Comparison of ENCODE assay signal across 10 cellular contexts in the genomic region with DNA sequence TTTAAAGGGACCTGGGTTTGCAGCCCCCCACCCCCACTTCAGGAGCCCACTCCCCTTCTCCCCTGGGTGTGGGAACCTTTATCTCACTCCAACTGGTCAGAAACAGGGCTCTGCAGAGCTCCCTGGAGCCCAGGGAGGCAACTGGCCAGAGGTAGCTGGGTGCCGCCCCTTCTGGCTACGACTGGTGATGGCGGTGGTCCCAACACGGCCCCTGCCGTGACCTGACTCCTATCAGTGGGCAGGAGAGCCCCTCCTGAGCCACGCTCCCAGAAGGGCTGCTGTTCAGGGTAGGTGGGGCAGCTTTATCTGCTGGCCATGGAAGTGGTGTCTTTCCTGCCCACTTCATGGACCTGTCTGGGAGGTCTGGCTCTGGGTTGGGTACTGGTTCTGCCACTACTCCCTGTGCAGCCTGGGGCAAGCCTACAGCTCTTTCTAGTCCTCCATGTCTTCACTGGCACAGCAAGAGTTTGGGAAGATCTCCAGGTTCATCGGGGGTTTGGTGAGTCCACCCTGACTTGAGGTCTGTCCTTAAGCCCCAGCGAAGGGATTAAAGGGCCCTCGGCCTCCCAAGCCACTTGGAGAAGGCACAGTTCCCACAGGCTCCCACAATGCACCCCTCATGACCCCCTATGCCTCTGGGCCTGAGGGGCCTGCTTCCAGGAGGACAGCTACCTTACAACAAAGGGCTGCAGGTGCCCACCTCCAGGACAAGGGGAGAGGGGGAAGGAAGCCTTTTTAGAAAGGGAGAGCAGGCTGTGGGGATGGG. TPM values are rescaled to one million over a fixed set of nuclear protein-coding genes. Genes with fewer than 3 reads are reported as not detected.
DNase-seq lines count a peak whose midpoint lies in the region; ATAC-seq, FAIRE-seq and TF ChIP-seq lines count a peak whose summit lies in the region.
"Had no signal": no experiment of that assay in that cellular context is flagged by ENCODE, and none has a peak within 500 bp of the region (broad histone marks: within the 10 kb centered on the region; RNA-seq: fewer than 3 reads in every experiment).

No MANE protein-coding gene starts in this region.

- no peaks in the 10 kb centered on the region for H3K36me3 ChIP-seq in HCT116 (ENCODE audit: control insufficient read depth in 1 of 2, insufficient read depth in 2 of 2, low read length in 2 of 2)
- H3K36me3 ChIP-seq in K562 (ENCODE audit: control insufficient read depth, insufficient read depth, low read length): no peaks in the 10 kb centered on the region
- H3K36me3 ChIP-seq in HepG2 (replicated peaks in 1 of 2; ENCODE audit: control insufficient read depth in 1 of 2, insufficient read depth in 2 of 2, low read length in 2 of 2): no peaks in the 10 kb centered on the region
- H3K36me3 ChIP-seq in spleen: peaks cover 0 to 17% (median 0%) of the 10 kb centered on the region in 6 donors

- POLR2A ChIA-PET in HCT116 (lab: Charles Lee): no interaction called here
- POLR2A ChIA-PET in K562 (lab: Yijun Ruan, JAX): interaction anchor here (0.6 to 2.8 kb wide), 10 partner anchors 10 to 252 kb away, joined by 3 to 10 read pairs (median 3); no protein-coding TSS in a partner anchor
- POLR2A ChIA-PET in HepG2 (lab: Yijun Ruan, JAX): interaction anchor here (2.5 to 2.8 kb wide), 2 partner anchors 11 to 13 kb away, joined by 12 to 13 read pairs; no protein-coding TSS in a partner anchor

- H3K9me3 ChIP-seq in HCT116 (ENCODE audit: control insufficient read depth in 1 of 2, insufficient read depth in 1 of 2, low read depth in 1 of 2, low read length in 2 of 2) (no peaks in the 10 kb centered on the region), K562 (replicated peaks; ENCODE audit: control insufficient read depth, insufficient read depth, low read depth, low read length) (no peaks in the 10 kb centered on the region), HepG2 (ENCODE audit: low read length) (no peaks in the 10 kb centered on the region), spleen (no peaks in the 10 kb centered on the region)

- H3K27me3 ChIP-seq in HCT116 (ENCODE audit: insufficient read depth, low read length) (no peaks in the 10 kb centered on the region), K562 (ENCODE audit: control insufficient read depth in 2 of 2, insufficient read depth in 2 of 2, low read length in 2 of 2) (no peaks in the 10 kb centered on the region), HepG2 (ENCODE audit: control insufficient read depth in 1 of 2, insufficient read depth in 2 of 2, low read length in 2 of 2) (no peaks in the 10 kb centered on the region; a peak in 2 of 5 replicates), spleen (replicated peaks in 1 of 7) (no peaks in the 10 kb centered on the region)

- WGBS in K562 (ENCODE audit: insufficient coverage, low coverage, missing lambda C conversion rate): 32% methylated on average over 4 of the region's 9 CpGs
- WGBS in HepG2 (ENCODE audit: low lambda C conversion rate): 31% methylated on average over 5 of the region's 9 CpGs
- WGBS in spleen, 5 donors: 73 to 100% (median 83%) methylated on average over 3 to 9 of the region's 9 CpGs

- no peak overlapping the region for H3K4me2 ChIP-seq in HCT116 (ENCODE audit: low read length)
- 0 out of 2 replicates have a peak overlapping the region, but pooled peaks have one; percentile 28 for H3K4me2 ChIP-seq in K562 (ENCODE audit: insufficient read depth, low read length)
- peak overlapping the region; percentile 97 for H3K4me2 ChIP-seq in HepG2 (ENCODE audit: low read depth, low read length)

- TF ChIP-seq EP300 in K562 (IDR thresholded peaks at IDR 0.05; ENCODE audit: low read length): no peak
- no peak for TF ChIP-seq EP300 in HepG2 (IDR thresholded peaks at IDR 0.05; ENCODE audit: low read depth in 2 of 2, low read length in 2 of 2)
- TF ChIP-seq EP300 in HepG2 (CRISPR knock-in tag; IDR thresholded peaks at IDR 0.05; ENCODE audit: borderline replicate concordance): no peak

- H3K79me2 ChIP-seq in HCT116 (ENCODE audit: insufficient read depth, low read length) (peaks cover 6% of the 10 kb centered on the region; the same call in 1 of the 2 replicates), K562 (ENCODE audit: control insufficient read depth, insufficient read depth, low read length) (peaks cover 28% of the 10 kb centered on the region), HepG2 (ENCODE audit: insufficient read depth, low read length) (peaks cover 2% of the 10 kb centered on the region)

- RAD21 ChIA-PET in HCT116 (lab: Charles Lee; ENCODE audit: low non-redundant PET in 1 of 2, low total read pairs in 2 of 2, uncharacterized antibody in 2 of 2, unreplicated experiment in 2 of 2): no interaction called here

- no peak for DNase-seq in HCT116 (ENCODE audit: low read depth, low spot score)
- DNase-seq in K562 (ENCODE audit: extremely low read depth in 1 of 4, low spot score in 3 of 4): no peak
- DNase-seq in HepG2 (ENCODE audit: low spot score): no peak
- DNase-seq in spleen: no peak
- no peak for DNase-seq in activated T-cell treated with anti-CD3 and anti-CD28 coated beads, Interleukin-2, amount 50 U/mL, for 1 hour
- no peak for DNase-seq in NCI-H1694 (lab: John Stamatoyannopoulos, UW)
- DNase-seq: COR-L47, NCI-H1930 had no signal

- CTCF ChIA-PET in HCT116 (lab: Charles Lee) (no interaction called here), K562 (lab: Yijun Ruan, JAX; ENCODE audit: low intra/inter-chr PET ratio) (no interaction called here), HepG2 (lab: Yijun Ruan, JAX; ENCODE audit: low intra/inter-chr PET ratio, low total read pairs) (no interaction called here)

- H4K20me1 ChIP-seq in HCT116 (ENCODE audit: insufficient read depth) (no peaks in the 10 kb centered on the region), K562 (replicated peaks; ENCODE audit: control insufficient read depth, insufficient read depth, low read length) (0 out of 2 replicates have a peak, but pooled peaks cover 3% of the 10 kb centered on the region), HepG2 (ENCODE audit: insufficient read depth, low read length) (no peaks in the 10 kb centered on the region)

- no peak overlapping the region for H2AFZ ChIP-seq in HCT116 (ENCODE audit: low read depth, low read length, poor library complexity, severe bottlenecking)
- H2AFZ ChIP-seq in K562 (ENCODE audit: low read depth, low read length): peak overlapping the region; percentile 54; the same call in 1 of the 2 replicates
- H2AFZ ChIP-seq in HepG2 (ENCODE audit: low read length): no peak overlapping the region

- H3K9ac ChIP-seq in HCT116 (ENCODE audit: low read length) (no peak overlapping the region), K562 (ENCODE audit: insufficient read depth in 1 of 2, low read depth in 2 of 2, low read length in 2 of 2) (peak overlapping the region; percentile 96 to 99; a peak in 3 of 4 replicates), HepG2 (ENCODE audit: insufficient read depth, low read depth, low read length) (no peak overlapping the region; the same call in 1 of the 2 replicates)

- H3K4me3 ChIP-seq in HCT116 (replicated peaks in 1 of 2; ENCODE audit: low read depth in 1 of 2, low read length in 2 of 2) (no peak overlapping the region), K562 (no peak overlapping the region), HepG2 (replicated peaks in 1 of 3; ENCODE audit: insufficient read depth in 1 of 3, low read depth in 2 of 3, low read length in 3 of 3) (peak overlapping the region in 1 of 3 experiments; percentile 34; a peak in 1 of 6 replicates), spleen (no peak overlapping the region)

- H3K4me1 ChIP-seq in HCT116 (ENCODE audit: control insufficient read depth in 1 of 2, insufficient read depth in 2 of 2, low read length in 2 of 2) (peaks cover 49 to 58% of the 10 kb centered on the region in 2 experiments), K562 (replicated peaks in 1 of 2; ENCODE audit: control insufficient read depth in 2 of 2, insufficient read depth in 2 of 2, low read length in 2 of 2) (peaks cover 41 to 82% of the 10 kb centered on the region in 2 experiments), HepG2 (ENCODE audit: insufficient read depth, low read length) (peaks cover 69% of the 10 kb centered on the region), spleen (peaks cover 39 to 64% (median 49%) of the 10 kb centered on the region in 6 donors)

- intact Hi-C loops in HCT116 (cut with micrococcal nuclease) (no loop called here), K562 (cut with micrococcal nuclease) (no loop called here), HepG2 (cut with micrococcal nuclease; ENCODE audit: unreplicated experiment) (no loop called here), spleen (cut with DNase I; ENCODE audit: low total_unique reads) (no loop called here)

- BruUV-seq in HCT116 (replicated peaks; lab: Mats Ljungman, UMichigan): no TSS peak
- BruUV-seq in K562 (replicated peaks; lab: Mats Ljungman, UMichigan): no TSS peak
- BruUV-seq in HepG2 (replicated peaks; lab: Mats Ljungman, UMichigan): no TSS peak

- in situ Hi-C loops in K562 (cut with MboI): no loop called here
- in situ Hi-C loops in HepG2 (cut with HindIII; ENCODE audit: extremely low pct_ligation_motif_present, low pct_unique_long_range_greater_than_20kb): no loop called here

- TF ChIP-seq CTCF in HCT116 (IDR thresholded peaks at IDR 0.05 in 2 of 3, conservative IDR thresholded peaks at IDR 0.05 in 1 of 3; ENCODE audit: borderline replicate concordance in 1 of 3, insufficient read depth in 1 of 3, low read depth in 2 of 3, low read length in 2 of 3) (no peak), K562 (IDR thresholded peaks at IDR 0.05 in 2 of 3, conservative IDR thresholded peaks at IDR 0.05 in 1 of 3; ENCODE audit: insufficient read depth in 2 of 3, low read depth in 1 of 3, low read length in 3 of 3) (no peak), HepG2 (CRISPR knock-in tag; IDR thresholded peaks at IDR 0.05) (no peak), spleen (IDR thresholded peaks at IDR 0.05 in 8 of 11, conservative IDR thresholded peaks at IDR 0.05 in 3 of 11) (no peak)

- no peaks in the 10 kb centered on the region for H3K9me2 ChIP-seq in HCT116 (ENCODE audit: insufficient read depth)

- no peak for FAIRE-seq in K562 (lab: Jason Lieb, UNC)
- no peak for FAIRE-seq in HepG2 (lab: Jason Lieb, UNC)

- peak overlapping the region; percentile 98; the same call in 1 of the 2 replicates for H3K27ac ChIP-seq in HCT116 (ENCODE audit: low read depth, low read length)
- peak overlapping the region; percentile 100 for H3K27ac ChIP-seq in K562 (ENCODE audit: extremely low read depth, low read depth, low read length)
- no peak overlapping the region for H3K27ac ChIP-seq in HepG2 (ENCODE audit: extremely low read length, insufficient read depth, low read length)
- peak overlapping the region in 7 of 8 donors; percentile 94 to 99 (median 98) for H3K27ac ChIP-seq in spleen

- H3K9me1 ChIP-seq in K562 (ENCODE audit: control insufficient read depth, insufficient read depth, low read length): no peaks in the 10 kb centered on the region

- TF ChIP-seq POLR2A in HCT116 (IDR thresholded peaks at IDR 0.05; ENCODE audit: borderline replicate concordance, extremely low read depth, insufficient read depth, insufficient read length) (no peak), K562 (conservative IDR thresholded peaks at IDR 0.05) (no peak), HepG2 (IDR thresholded peaks at IDR 0.05; ENCODE audit: insufficient read depth in 1 of 2, low read depth in 2 of 2, low read length in 2 of 2) (no peak), spleen (IDR thresholded peaks at IDR 0.05) (no peak)

- no peak for ATAC-seq in HCT116
- no peak for ATAC-seq in K562
- no peak for ATAC-seq in HepG2
- no peak for ATAC-seq in HG03280 (IDR thresholded peaks at IDR 0.05; ENCODE audit: unreplicated experiment)
- no peak for ATAC-seq in GM21825 (IDR thresholded peaks at IDR 0.05; ENCODE audit: unreplicated experiment)

- TF ChIP-seq RAD21 in HCT116 (IDR thresholded peaks at IDR 0.05; ENCODE audit: low read depth) (no peak), K562 (CRISPR knock-in tag; conservative IDR thresholded peaks at IDR 0.05 in 1 of 2, IDR thresholded peaks at IDR 0.05 in 1 of 2) (no peak), HepG2 (CRISPR knock-in tag; IDR thresholded peaks at IDR 0.05) (no peak)

RNA-seq across cellular contexts. Expression of a gene that starts 5.5 kb away (rescaled TPM):
- total RNA-seq in HCT116 (2021; ENCODE audit: unreplicated experiment) (298 TPM), K562 (2014; rRNA removed) (69.4 and 80.7 TPM in 2 replicates), K562 (2014; rRNA removed; fragmentation: Illumina TruSeq; extraction: Trizol) (28.6 and 31.2 TPM in 2 replicates), K562 (2015; rRNA removed; fragmentation: Illumina TruSeq; extraction: Trizol) (69.5 and 69.7 TPM in 2 replicates), K562 (2021) (134 and 169 TPM in 2 replicates), HepG2 (2016; rRNA removed; fragmentation: Illumina TruSeq; extraction: Trizol) (12.6 and 34.3 TPM in 2 replicates), spleen (10 to 100 TPM; 35.4 to 74.8 (median 56.7) TPM)
- polyA plus RNA-seq in HCT116 (2012): 252 and 301 TPM in 2 replicates
- total RNA-seq in K562 (2011; cell fraction: chromatin; rRNA removed; ENCODE audit: low replicate concordance): 392 and 1,233 TPM in 2 replicates
- total RNA-seq in K562 (2011; cell fraction: nucleolus; rRNA removed): 729 and 820 TPM in 2 replicates
- total RNA-seq in K562 (2011; cell fraction: nucleoplasm; rRNA removed): 484 and 520 TPM in 2 replicates
- polyA plus RNA-seq in K562 (2011; rRNA removed) (35.6 and 140 TPM in 2 replicates), K562 (2014; fragmentation: Illumina TruSeq; extraction: Trizol) (98.4 and 117 TPM in 2 replicates), K562 (2014; fragmentation: Nextera tagmentation; extraction: Ambion mirVana) (1 to 10 TPM; 1.6 to 1.7 TPM), K562 (2014; rRNA removed) (90.3 and 91.1 TPM in 2 replicates), HepG2 (2011; rRNA removed) (38.0 and 57.5 TPM in 2 replicates), spleen (10 to 100 TPM; 25.0 to 38.2 (median 33.7) TPM)
- 54.3 and 84.0 TPM in 2 replicates for polyA plus RNA-seq in K562 (2011; cell fraction: cytosol; rRNA removed)
- 590 and 682 TPM in 2 replicates for polyA plus RNA-seq in K562 (2011; cell fraction: nucleus; rRNA removed)
- 162 and 169 TPM in 2 replicates for polyA plus RNA-seq in K562 (2012)
- polyA minus RNA-seq in K562 (2011; rRNA and poly(A)+ RNA removed): 33.6 and 42.1 TPM in 2 replicates
- polyA minus RNA-seq in K562 (2011; cell fraction: cytosol; rRNA and poly(A)+ RNA removed): 133 and 177 TPM in 2 replicates
- 150 and 229 TPM in 2 replicates for polyA minus RNA-seq in K562 (2011; cell fraction: nucleus; rRNA and poly(A)+ RNA removed)
- 17.8 and 21.9 TPM in 2 replicates for total RNA-seq in HepG2 (2016; cell fraction: cytosol; rRNA removed; fragmentation: Illumina TruSeq; extraction: Trizol; ENCODE audit: low read depth)
- total RNA-seq in HepG2 (2016; cell fraction: insoluble cytoplasmic fraction; rRNA removed; fragmentation: Illumina TruSeq; extraction: Trizol): 11.7 and 40.3 TPM in 2 replicates
- 12.6 and 16.8 TPM in 2 replicates for total RNA-seq in HepG2 (2016; cell fraction: membrane; rRNA removed; fragmentation: Illumina TruSeq; extraction: Trizol)
- 53.2 and 57.7 TPM in 2 replicates for total RNA-seq in HepG2 (2016; cell fraction: nucleus; rRNA removed; fragmentation: Illumina TruSeq; extraction: Trizol)
- polyA plus RNA-seq in HepG2 (2011; cell fraction: cytosol; rRNA removed): 16.6 and 23.2 TPM in 2 replicates
- 385 and 409 TPM in 2 replicates for polyA plus RNA-seq in HepG2 (2011; cell fraction: nucleus; rRNA removed)
- polyA plus RNA-seq in HepG2 (2012): 60.2 and 60.8 TPM in 2 replicates
- 3.6 and 4.8 TPM in 2 replicates for polyA plus RNA-seq in HepG2 (2016; cell fraction: cytosol; fragmentation: Illumina TruSeq; extraction: Trizol; ENCODE audit: low read depth)
- polyA plus RNA-seq in HepG2 (2016; cell fraction: insoluble cytoplasmic fraction; fragmentation: Illumina TruSeq; extraction: Trizol; ENCODE audit: low read depth): 11.3 and 14.1 TPM in 2 replicates
- 7.4 and 8.0 TPM in 2 replicates for polyA plus RNA-seq in HepG2 (2016; cell fraction: membrane; fragmentation: Illumina TruSeq; extraction: Trizol; ENCODE audit: low read depth)
- 156 and 162 TPM in 2 replicates for polyA plus RNA-seq in HepG2 (2016; cell fraction: nucleus; fragmentation: Illumina TruSeq; extraction: Trizol; ENCODE audit: insufficient read depth, low read depth)
- 70.2 and 130 TPM in 2 replicates for polyA minus RNA-seq in HepG2 (2011; rRNA and poly(A)+ RNA removed; ENCODE audit: low replicate concordance)
- polyA minus RNA-seq in HepG2 (2011; cell fraction: cytosol; rRNA and poly(A)+ RNA removed): 35.3 and 56.1 TPM in 2 replicates
- polyA minus RNA-seq in HepG2 (2011; cell fraction: nucleus; rRNA and poly(A)+ RNA removed): 93.2 and 119 TPM in 2 replicates

Comparison
In these comparisons a context has a peak if more than half of its experiments do, and no peak if none do; other contexts are left out.
1. H3K9ac ChIP-seq: peak in K562 (2 of 2); none in HCT116 (single experiment) and HepG2 (single experiment).